Comparison of ENCODE assay signal across 16 cellular contexts in genomic region chr1:18646091-18646775, GRCh38. TPM values are rescaled to one million over a fixed set of nuclear protein-coding genes. Genes with fewer than 3 reads are reported as not detected.
DNase-seq lines count a peak whose midpoint lies in the region; ATAC-seq and TF ChIP-seq lines count a peak whose summit lies in the region.
"Had no signal": no experiment of that assay in that cellular context is flagged by ENCODE, and none has a peak within 500 bp of the region (broad histone marks: within the 10 kb centered on the region; RNA-seq: fewer than 3 reads in every experiment).

No MANE protein-coding gene starts in this region.

- H3K36me3 Mint-ChIP-seq in activated naive CD4-positive, alpha-beta T cell treated with anti-CD3 and anti-CD28 coated beads, Interleukin-2, amount 50 U/mL, for 24 hours = peaks cover 2% of the 10 kb centered on the region
- H3K36me3 Mint-ChIP-seq in activated naive CD4-positive, alpha-beta T cell treated with anti-CD3 and anti-CD28 coated beads, Interleukin-2, amount 50 U/mL, for 72 hours = peaks cover 0 to 14% of the 10 kb centered on the region in 2 donors

- no peaks in the 10 kb centered on the region for H3K9me3 Mint-ChIP-seq in activated naive CD4-positive, alpha-beta T cell treated with anti-CD3 and anti-CD28 coated beads, Interleukin-2, amount 50 U/mL, for 24 hours
- H3K9me3 Mint-ChIP-seq in activated naive CD4-positive, alpha-beta T cell treated with anti-CD3 and anti-CD28 coated beads, Interleukin-2, amount 50 U/mL, for 72 hours = no peaks in the 10 kb centered on the region

- peak overlapping the region; percentile 76 for H3K4me3 Mint-ChIP-seq in activated naive CD4-positive, alpha-beta T cell treated with anti-CD3 and anti-CD28 coated beads, Interleukin-2, amount 50 U/mL, for 24 hours

- H3K27ac ChIP-seq in RWPE2 (ENCODE audit: poor library complexity, severe bottlenecking) = no peak overlapping the region
- no peak overlapping the region for H3K27ac ChIP-seq in left lung
- H3K27ac ChIP-seq in stomach = no peak overlapping the region
- H3K27ac ChIP-seq: HL-60 had no signal

- no peak for DNase-seq in activated naive CD4-positive, alpha-beta T cell treated with anti-CD3 and anti-CD28 coated beads, Interleukin-2, amount 50 U/mL, for 72 hours (ENCODE audit: low spot score in 2 of 2)
- DNase-seq in RWPE2 (ENCODE audit: low spot score) (no peak), left lung (no peak), stomach (no peak), NCI-H524 treated with DMSO at 0.1 percent for 48 hours (lab: John Stamatoyannopoulos, UW) (no peak), SIG-M5 treated with dmso at 0.1 percent for 504 hours (lab: John Stamatoyannopoulos, UW; ENCODE audit: unreplicated experiment) (no peak)
- DNase-seq: DND-41; effector CD4-positive, alpha-beta T cell; GOT3; left colon; NCI-H2029 treated with DMSO at 0.1 percent for 48 hours; SW 1271 had no signal

- H3K4me3 ChIP-seq in RWPE2 (ENCODE audit: severe bottlenecking) (peak overlapping the region; percentile 12), left lung (peak overlapping the region; percentile 1 to 11), stomach (peak overlapping the region; percentile 35 to 50 (median 37))

- H3K27me3 ChIP-seq in RWPE2 (ENCODE audit: insufficient read depth, poor library complexity, severe bottlenecking) (peaks cover 91% of the 10 kb centered on the region), left lung (peaks cover 93 to 100% of the 10 kb centered on the region in 2 donors), stomach (peaks cover 61 to 100% (median 94%) of the 10 kb centered on the region in 3 donors)

- no peaks in the 10 kb centered on the region for H3K36me3 ChIP-seq in RWPE2 (ENCODE audit: low read depth)
- no peaks in the 10 kb centered on the region for H3K36me3 ChIP-seq in left lung
- no peaks in the 10 kb centered on the region for H3K36me3 ChIP-seq in stomach

- no peak for TF ChIP-seq EP300 in stomach (IDR thresholded peaks at IDR 0.05)

- peaks cover 52% of the 10 kb centered on the region for H3K4me1 Mint-ChIP-seq in activated naive CD4-positive, alpha-beta T cell treated with anti-CD3 and anti-CD28 coated beads, Interleukin-2, amount 50 U/mL, for 24 hours

- no peaks in the 10 kb centered on the region for H3K9me3 ChIP-seq in RWPE2 (ENCODE audit: severe bottlenecking)
- H3K9me3 ChIP-seq in left lung = no peaks in the 10 kb centered on the region
- no peaks in the 10 kb centered on the region for H3K9me3 ChIP-seq in stomach

- no peak overlapping the region for H3K27ac Mint-ChIP-seq in activated naive CD4-positive, alpha-beta T cell treated with anti-CD3 and anti-CD28 coated beads, Interleukin-2, amount 50 U/mL, for 24 hours
- no peak overlapping the region for H3K27ac Mint-ChIP-seq in activated naive CD4-positive, alpha-beta T cell treated with anti-CD3 and anti-CD28 coated beads, Interleukin-2, amount 50 U/mL, for 72 hours

- H3K27me3 Mint-ChIP-seq in activated naive CD4-positive, alpha-beta T cell treated with anti-CD3 and anti-CD28 coated beads, Interleukin-2, amount 50 U/mL, for 24 hours = peaks cover 51% of the 10 kb centered on the region

- TF ChIP-seq CTCF in RWPE2 (IDR thresholded peaks at IDR 0.05; ENCODE audit: poor library complexity, severe bottlenecking) (no peak), left lung (IDR thresholded peaks at IDR 0.05) (no peak), stomach (IDR thresholded peaks at IDR 0.05) (no peak)

- intact Hi-C loops in left lung (cut with DNase I) = no loop called here
- intact Hi-C loops in stomach (cut with DNase I; ENCODE audit: low total_unique reads) = no loop called here

- 4 to 9% (median 6%) methylated on average over 26 to 32 of the region's 32 CpGs for WGBS in stomach, 5 donors

- TF ChIP-seq POLR2A in stomach (IDR thresholded peaks at IDR 0.05) = no peak

- no peaks in the 10 kb centered on the region for H3K4me1 ChIP-seq in RWPE2 (ENCODE audit: insufficient read depth, poor library complexity, severe bottlenecking)
- H3K4me1 ChIP-seq in left lung = peaks cover 0 to 2% of the 10 kb centered on the region in 2 donors
- peaks cover 5 to 52% (median 31%) of the 10 kb centered on the region in 4 donors for H3K4me1 ChIP-seq in stomach

- ATAC-seq in activated naive CD4-positive, alpha-beta T cell treated with anti-CD3 and anti-CD28 coated beads, Interleukin-2, amount 50 U/mL, for 72 hours = no peak
- no peak for ATAC-seq in RWPE2 (ENCODE audit: low read depth)
- peak; percentile 66 for ATAC-seq in left lung
- ATAC-seq in HG02610 (IDR thresholded peaks at IDR 0.05; ENCODE audit: unreplicated experiment) = no peak
- ATAC-seq: left colon had no signal

RNA-seq across cellular contexts. Expression of gene PAX7, which starts 15.6 kb away (rescaled TPM):
- not detected for total RNA-seq in activated naive CD4-positive, alpha-beta T cell treated with anti-CD3 and anti-CD28 coated beads, Interleukin-2, amount 50 U/mL, for 72 hours
- total RNA-seq in left lung = not detected
- not detected for total RNA-seq in stomach
- not detected for polyA plus RNA-seq in stomach
- total RNA-seq: left colon had no signal
- polyA plus RNA-seq: AG04450 had no signal
